ENCODE assay signal across 1 cellular context in genomic region chr1:27000092-27000816, GRCh38.
A peak's percentile ranks its signal among the peaks of the same experiment; 100 is the strongest.
TF ChIP-seq lines count a peak whose summit lies in the region.

No MANE protein-coding gene starts in this region.

TF ChIP-seq in HepG2, 621 proteins besides CTCF, POLR2A, EP300 and RAD21 (continues in another document):
- TF ChIP-seq, protein P1, sequence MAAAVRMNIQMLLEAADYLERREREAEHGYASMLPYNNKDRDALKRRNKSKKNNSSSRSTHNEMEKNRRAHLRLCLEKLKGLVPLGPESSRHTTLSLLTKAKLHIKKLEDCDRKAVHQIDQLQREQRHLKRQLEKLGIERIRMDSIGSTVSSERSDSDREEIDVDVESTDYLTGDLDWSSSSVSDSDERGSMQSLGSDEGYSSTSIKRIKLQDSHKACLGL (CRISPR knock-in tag; IDR thresholded peaks at IDR 0.05) = no peak
- no peak for TF ChIP-seq ZNF263 (CRISPR knock-in tag; IDR thresholded peaks at IDR 0.05)
- no peak for TF ChIP-seq FOXO4 (CRISPR knock-in tag; conservative IDR thresholded peaks at IDR 0.05)
- no peak for TF ChIP-seq MXD4 (CRISPR knock-in tag; IDR thresholded peaks at IDR 0.05)
- TF ChIP-seq HOXA7 (CRISPR knock-in tag; IDR thresholded peaks at IDR 0.05) = no peak
- no peak for TF ChIP-seq ZNF543 (CRISPR knock-in tag; IDR thresholded peaks at IDR 0.05)
- no peak for TF ChIP-seq ARID5B (CRISPR knock-in tag; IDR thresholded peaks at IDR 0.05)
- TF ChIP-seq, protein P2, sequence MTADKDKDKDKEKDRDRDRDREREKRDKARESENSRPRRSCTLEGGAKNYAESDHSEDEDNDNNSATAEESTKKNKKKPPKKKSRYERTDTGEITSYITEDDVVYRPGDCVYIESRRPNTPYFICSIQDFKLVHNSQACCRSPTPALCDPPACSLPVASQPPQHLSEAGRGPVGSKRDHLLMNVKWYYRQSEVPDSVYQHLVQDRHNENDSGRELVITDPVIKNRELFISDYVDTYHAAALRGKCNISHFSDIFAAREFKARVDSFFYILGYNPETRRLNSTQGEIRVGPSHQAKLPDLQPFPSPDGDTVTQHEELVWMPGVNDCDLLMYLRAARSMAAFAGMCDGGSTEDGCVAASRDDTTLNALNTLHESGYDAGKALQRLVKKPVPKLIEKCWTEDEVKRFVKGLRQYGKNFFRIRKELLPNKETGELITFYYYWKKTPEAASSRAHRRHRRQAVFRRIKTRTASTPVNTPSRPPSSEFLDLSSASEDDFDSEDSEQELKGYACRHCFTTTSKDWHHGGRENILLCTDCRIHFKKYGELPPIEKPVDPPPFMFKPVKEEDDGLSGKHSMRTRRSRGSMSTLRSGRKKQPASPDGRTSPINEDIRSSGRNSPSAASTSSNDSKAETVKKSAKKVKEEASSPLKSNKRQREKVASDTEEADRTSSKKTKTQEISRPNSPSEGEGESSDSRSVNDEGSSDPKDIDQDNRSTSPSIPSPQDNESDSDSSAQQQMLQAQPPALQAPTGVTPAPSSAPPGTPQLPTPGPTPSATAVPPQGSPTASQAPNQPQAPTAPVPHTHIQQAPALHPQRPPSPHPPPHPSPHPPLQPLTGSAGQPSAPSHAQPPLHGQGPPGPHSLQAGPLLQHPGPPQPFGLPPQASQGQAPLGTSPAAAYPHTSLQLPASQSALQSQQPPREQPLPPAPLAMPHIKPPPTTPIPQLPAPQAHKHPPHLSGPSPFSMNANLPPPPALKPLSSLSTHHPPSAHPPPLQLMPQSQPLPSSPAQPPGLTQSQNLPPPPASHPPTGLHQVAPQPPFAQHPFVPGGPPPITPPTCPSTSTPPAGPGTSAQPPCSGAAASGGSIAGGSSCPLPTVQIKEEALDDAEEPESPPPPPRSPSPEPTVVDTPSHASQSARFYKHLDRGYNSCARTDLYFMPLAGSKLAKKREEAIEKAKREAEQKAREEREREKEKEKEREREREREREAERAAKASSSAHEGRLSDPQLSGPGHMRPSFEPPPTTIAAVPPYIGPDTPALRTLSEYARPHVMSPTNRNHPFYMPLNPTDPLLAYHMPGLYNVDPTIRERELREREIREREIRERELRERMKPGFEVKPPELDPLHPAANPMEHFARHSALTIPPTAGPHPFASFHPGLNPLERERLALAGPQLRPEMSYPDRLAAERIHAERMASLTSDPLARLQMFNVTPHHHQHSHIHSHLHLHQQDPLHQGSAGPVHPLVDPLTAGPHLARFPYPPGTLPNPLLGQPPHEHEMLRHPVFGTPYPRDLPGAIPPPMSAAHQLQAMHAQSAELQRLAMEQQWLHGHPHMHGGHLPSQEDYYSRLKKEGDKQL (CRISPR knock-in tag; IDR thresholded peaks at IDR 0.05; ENCODE audit: low read depth) = no peak
- TF ChIP-seq, protein P3, sequence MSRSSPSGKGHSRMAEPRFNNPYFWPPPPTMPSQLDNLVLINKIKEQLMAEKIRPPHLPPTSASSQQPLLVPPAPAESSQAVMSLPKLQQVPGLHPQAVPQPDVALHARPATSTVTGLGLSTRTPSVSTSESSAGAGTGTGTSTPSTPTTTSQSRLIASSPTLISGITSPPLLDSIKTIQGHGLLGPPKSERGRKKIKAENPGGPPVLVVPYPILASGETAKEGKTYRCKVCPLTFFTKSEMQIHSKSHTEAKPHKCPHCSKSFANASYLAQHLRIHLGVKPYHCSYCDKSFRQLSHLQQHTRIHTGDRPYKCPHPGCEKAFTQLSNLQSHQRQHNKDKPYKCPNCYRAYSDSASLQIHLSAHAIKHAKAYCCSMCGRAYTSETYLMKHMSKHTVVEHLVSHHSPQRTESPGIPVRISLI (CRISPR knock-in tag; IDR thresholded peaks at IDR 0.05; ENCODE audit: borderline replicate concordance) = no peak
- 0 out of 2 replicates have a peak, but pooled peaks have one; percentile 4 for TF ChIP-seq FOXA3 (CRISPR knock-in tag; IDR thresholded peaks at IDR 0.05)
- TF ChIP-seq ZKSCAN8 (CRISPR knock-in tag; IDR thresholded peaks at IDR 0.05; ENCODE audit: borderline replicate concordance) = no peak
- no peak for TF ChIP-seq ZNF615 (CRISPR knock-in tag; IDR thresholded peaks at IDR 0.05; ENCODE audit: borderline replicate concordance)
- TF ChIP-seq ZNF569 (CRISPR knock-in tag; IDR thresholded peaks at IDR 0.05; ENCODE audit: borderline replicate concordance) = no peak
- no peak for TF ChIP-seq ZNF737 (CRISPR knock-in tag; IDR thresholded peaks at IDR 0.05; ENCODE audit: borderline replicate concordance)
- TF ChIP-seq FIP1L1 (IDR thresholded peaks at IDR 0.05; ENCODE audit: borderline replicate concordance, insufficient read depth, low read depth, low read length) = no peak
- no peak for TF ChIP-seq ZNF160 (CRISPR knock-in tag; IDR thresholded peaks at IDR 0.05)
- no peak for TF ChIP-seq PCBP2 (optimal IDR thresholded peaks at IDR 0.05; ENCODE audit: low read depth, low read length, poor library complexity, severe bottlenecking)
- no peak for TF ChIP-seq ZNF329 (CRISPR knock-in tag; IDR thresholded peaks at IDR 0.05; ENCODE audit: low read depth)
- TF ChIP-seq ZNF619 (CRISPR knock-in tag; IDR thresholded peaks at IDR 0.05) = no peak
- TF ChIP-seq RBM22 (optimal IDR thresholded peaks at IDR 0.05; ENCODE audit: low read length) = peak; percentile 97
- no peak for TF ChIP-seq BATF2 (CRISPR knock-in tag; IDR thresholded peaks at IDR 0.05)
- TF ChIP-seq DMAP1 (CRISPR knock-in tag; IDR thresholded peaks at IDR 0.05) = 0 out of 2 replicates have a peak, but pooled peaks have one; percentile 10
- TF ChIP-seq GZF1 (CRISPR knock-in tag; IDR thresholded peaks at IDR 0.05) = no peak
- TF ChIP-seq ZNF33A (CRISPR knock-in tag; IDR thresholded peaks at IDR 0.05; ENCODE audit: borderline replicate concordance) = no peak
- TF ChIP-seq HOXD1 (CRISPR knock-in tag; IDR thresholded peaks at IDR 0.05) = no peak
- TF ChIP-seq, protein P4, sequence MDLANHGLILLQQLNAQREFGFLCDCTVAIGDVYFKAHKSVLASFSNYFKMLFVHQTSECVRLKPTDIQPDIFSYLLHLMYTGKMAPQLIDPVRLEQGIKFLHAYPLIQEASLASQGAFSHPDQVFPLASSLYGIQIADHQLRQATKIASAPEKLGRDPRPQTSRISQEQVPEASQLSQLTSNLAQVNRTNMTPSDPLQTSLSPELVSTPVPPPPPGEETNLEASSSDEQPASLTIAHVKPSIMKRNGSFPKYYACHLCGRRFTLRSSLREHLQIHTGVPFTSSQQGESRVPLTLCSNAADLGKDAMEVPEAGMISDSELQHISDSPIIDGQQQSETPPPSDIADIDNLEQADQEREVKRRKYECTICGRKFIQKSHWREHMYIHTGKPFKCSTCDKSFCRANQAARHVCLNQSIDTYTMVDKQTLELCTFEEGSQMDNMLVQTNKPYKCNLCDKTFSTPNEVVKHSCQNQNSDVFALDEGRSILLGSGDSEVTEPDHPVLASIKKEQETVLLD (CRISPR knock-in tag; IDR thresholded peaks at IDR 0.05; ENCODE audit: low read depth) = peak; percentile 9; the same call in 1 of the 2 replicates
- TF ChIP-seq, protein P5, sequence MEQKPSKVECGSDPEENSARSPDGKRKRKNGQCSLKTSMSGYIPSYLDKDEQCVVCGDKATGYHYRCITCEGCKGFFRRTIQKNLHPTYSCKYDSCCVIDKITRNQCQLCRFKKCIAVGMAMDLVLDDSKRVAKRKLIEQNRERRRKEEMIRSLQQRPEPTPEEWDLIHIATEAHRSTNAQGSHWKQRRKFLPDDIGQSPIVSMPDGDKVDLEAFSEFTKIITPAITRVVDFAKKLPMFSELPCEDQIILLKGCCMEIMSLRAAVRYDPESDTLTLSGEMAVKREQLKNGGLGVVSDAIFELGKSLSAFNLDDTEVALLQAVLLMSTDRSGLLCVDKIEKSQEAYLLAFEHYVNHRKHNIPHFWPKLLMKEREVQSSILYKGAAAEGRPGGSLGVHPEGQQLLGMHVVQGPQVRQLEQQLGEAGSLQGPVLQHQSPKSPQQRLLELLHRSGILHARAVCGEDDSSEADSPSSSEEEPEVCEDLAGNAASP (CRISPR knock-in tag; IDR thresholded peaks at IDR 0.05; ENCODE audit: borderline replicate concordance) = no peak
- no peak for TF ChIP-seq ZNF775 (CRISPR knock-in tag; IDR thresholded peaks at IDR 0.05; ENCODE audit: borderline replicate concordance)
- TF ChIP-seq, protein P6, sequence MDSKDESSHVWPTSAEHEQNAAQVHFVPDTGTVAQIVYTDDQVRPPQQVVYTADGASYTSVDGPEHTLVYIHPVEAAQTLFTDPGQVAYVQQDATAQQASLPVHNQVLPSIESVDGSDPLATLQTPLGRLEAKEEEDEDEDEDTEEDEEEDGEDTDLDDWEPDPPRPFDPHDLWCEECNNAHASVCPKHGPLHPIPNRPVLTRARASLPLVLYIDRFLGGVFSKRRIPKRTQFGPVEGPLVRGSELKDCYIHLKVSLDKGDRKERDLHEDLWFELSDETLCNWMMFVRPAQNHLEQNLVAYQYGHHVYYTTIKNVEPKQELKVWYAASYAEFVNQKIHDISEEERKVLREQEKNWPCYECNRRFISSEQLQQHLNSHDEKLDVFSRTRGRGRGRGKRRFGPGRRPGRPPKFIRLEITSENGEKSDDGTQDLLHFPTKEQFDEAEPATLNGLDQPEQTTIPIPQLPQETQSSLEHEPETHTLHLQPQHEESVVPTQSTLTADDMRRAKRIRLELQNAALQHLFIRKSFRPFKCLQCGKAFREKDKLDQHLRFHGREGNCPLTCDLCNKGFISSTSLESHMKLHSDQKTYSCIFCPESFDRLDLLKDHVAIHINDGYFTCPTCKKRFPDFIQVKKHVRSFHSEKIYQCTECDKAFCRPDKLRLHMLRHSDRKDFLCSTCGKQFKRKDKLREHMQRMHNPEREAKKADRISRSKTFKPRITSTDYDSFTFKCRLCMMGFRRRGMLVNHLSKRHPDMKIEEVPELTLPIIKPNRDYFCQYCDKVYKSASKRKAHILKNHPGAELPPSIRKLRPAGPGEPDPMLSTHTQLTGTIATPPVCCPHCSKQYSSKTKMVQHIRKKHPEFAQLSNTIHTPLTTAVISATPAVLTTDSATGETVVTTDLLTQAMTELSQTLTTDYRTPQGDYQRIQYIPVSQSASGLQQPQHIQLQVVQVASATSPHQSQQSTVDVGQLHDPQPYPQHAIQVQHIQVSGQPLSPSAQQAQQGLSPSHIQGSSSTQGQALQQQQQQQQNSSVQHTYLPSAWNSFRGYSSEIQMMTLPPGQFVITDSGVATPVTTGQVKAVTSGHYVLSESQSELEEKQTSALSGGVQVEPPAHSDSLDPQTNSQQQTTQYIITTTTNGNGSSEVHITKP (CRISPR knock-in tag; IDR thresholded peaks at IDR 0.05; ENCODE audit: low read depth) = no peak
- no peak for TF ChIP-seq ZNF232 (CRISPR knock-in tag; IDR thresholded peaks at IDR 0.05; ENCODE audit: borderline replicate concordance)
- TF ChIP-seq KDM4B (CRISPR knock-in tag; IDR thresholded peaks at IDR 0.05) = no peak
- TF ChIP-seq ZNF709 (CRISPR knock-in tag; IDR thresholded peaks at IDR 0.05) = 0 out of 2 replicates have a peak, but pooled peaks have one; percentile 20
- TF ChIP-seq TARDBP (CRISPR knock-in tag; IDR thresholded peaks at IDR 0.05) = no peak
- no peak for TF ChIP-seq MNT (IDR thresholded peaks at IDR 0.05)
- no peak for TF ChIP-seq ZNF616 (CRISPR knock-in tag; IDR thresholded peaks at IDR 0.05; ENCODE audit: low read depth)
- no peak for TF ChIP-seq ZKSCAN5 (CRISPR knock-in tag; IDR thresholded peaks at IDR 0.05)
- TF ChIP-seq CREB1 (IDR thresholded peaks at IDR 0.05) = no peak
- TF ChIP-seq CREB1 (CRISPR knock-in tag; IDR thresholded peaks at IDR 0.05) = peak; percentile 25; the same call in 1 of the 2 replicates
